Comparison of ENCODE assay signal across 1 cellular context in the genomic region with DNA sequence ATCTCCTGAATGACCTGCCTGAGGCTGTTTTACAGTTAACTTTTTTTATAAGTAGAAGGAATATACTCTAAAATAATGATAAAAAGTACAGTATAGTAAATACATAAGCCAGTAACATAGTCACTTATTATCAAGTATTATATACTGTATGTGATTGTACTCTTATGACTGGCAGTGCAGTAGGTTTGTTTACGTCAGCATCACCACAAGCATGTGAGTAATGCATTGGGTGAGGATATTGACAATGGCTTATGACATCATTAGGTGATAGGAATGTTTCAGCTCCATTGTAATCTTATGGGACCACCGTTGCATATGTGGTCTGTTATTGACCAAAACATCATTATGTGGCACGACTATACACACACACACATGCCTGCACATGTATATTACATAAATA.
TF ChIP-seq lines count a peak whose summit lies in the region.

No MANE protein-coding gene starts in this region.

TF ChIP-seq in K562, 482 proteins besides CTCF, POLR2A, EP300 and RAD21:
- TF ChIP-seq GTF2A2 (tag; IDR thresholded peaks at IDR 0.05) (no peak), JUND (IDR thresholded peaks at IDR 0.05; ENCODE audit: borderline replicate concordance, low read depth, low read length) (no peak), JUND (tag; IDR thresholded peaks at IDR 0.05; ENCODE audit: borderline replicate concordance, low read depth, low read length) (no peak), POLR3G (IDR thresholded peaks at IDR 0.05; ENCODE audit: extremely low read depth, insufficient read length, insufficient replicate concordance) (no peak), SLC30A9 (CRISPR knock-in tag; IDR thresholded peaks at IDR 0.05) (no peak), HMGN3 (IDR thresholded peaks at IDR 0.05; ENCODE audit: borderline replicate concordance, extremely low read depth, insufficient read length, low read depth, low read length) (no peak), WHSC1 (IDR thresholded peaks at IDR 0.05; ENCODE audit: low read length) (no peak), SIN3A (IDR thresholded peaks at IDR 0.05; ENCODE audit: borderline replicate concordance in 2 of 2, control insufficient read depth in 1 of 2, low read depth in 2 of 2, low read length in 2 of 2) (no peak), SMARCB1 (IDR thresholded peaks at IDR 0.05; ENCODE audit: insufficient read length, low read depth) (no peak), GABPB2 (CRISPR knock-in tag; conservative IDR thresholded peaks at IDR 0.05) (no peak), CBFA2T2 (conservative IDR thresholded peaks at IDR 0.05) (no peak), ARID1B (IDR thresholded peaks at IDR 0.05) (no peak)
- TF ChIP-seq, protein P1, sequence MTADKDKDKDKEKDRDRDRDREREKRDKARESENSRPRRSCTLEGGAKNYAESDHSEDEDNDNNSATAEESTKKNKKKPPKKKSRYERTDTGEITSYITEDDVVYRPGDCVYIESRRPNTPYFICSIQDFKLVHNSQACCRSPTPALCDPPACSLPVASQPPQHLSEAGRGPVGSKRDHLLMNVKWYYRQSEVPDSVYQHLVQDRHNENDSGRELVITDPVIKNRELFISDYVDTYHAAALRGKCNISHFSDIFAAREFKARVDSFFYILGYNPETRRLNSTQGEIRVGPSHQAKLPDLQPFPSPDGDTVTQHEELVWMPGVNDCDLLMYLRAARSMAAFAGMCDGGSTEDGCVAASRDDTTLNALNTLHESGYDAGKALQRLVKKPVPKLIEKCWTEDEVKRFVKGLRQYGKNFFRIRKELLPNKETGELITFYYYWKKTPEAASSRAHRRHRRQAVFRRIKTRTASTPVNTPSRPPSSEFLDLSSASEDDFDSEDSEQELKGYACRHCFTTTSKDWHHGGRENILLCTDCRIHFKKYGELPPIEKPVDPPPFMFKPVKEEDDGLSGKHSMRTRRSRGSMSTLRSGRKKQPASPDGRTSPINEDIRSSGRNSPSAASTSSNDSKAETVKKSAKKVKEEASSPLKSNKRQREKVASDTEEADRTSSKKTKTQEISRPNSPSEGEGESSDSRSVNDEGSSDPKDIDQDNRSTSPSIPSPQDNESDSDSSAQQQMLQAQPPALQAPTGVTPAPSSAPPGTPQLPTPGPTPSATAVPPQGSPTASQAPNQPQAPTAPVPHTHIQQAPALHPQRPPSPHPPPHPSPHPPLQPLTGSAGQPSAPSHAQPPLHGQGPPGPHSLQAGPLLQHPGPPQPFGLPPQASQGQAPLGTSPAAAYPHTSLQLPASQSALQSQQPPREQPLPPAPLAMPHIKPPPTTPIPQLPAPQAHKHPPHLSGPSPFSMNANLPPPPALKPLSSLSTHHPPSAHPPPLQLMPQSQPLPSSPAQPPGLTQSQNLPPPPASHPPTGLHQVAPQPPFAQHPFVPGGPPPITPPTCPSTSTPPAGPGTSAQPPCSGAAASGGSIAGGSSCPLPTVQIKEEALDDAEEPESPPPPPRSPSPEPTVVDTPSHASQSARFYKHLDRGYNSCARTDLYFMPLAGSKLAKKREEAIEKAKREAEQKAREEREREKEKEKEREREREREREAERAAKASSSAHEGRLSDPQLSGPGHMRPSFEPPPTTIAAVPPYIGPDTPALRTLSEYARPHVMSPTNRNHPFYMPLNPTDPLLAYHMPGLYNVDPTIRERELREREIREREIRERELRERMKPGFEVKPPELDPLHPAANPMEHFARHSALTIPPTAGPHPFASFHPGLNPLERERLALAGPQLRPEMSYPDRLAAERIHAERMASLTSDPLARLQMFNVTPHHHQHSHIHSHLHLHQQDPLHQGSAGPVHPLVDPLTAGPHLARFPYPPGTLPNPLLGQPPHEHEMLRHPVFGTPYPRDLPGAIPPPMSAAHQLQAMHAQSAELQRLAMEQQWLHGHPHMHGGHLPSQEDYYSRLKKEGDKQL (CRISPR knock-in tag; IDR thresholded peaks at IDR 0.05; ENCODE audit: borderline replicate concordance): no peak
- TF ChIP-seq, protein P2, sequence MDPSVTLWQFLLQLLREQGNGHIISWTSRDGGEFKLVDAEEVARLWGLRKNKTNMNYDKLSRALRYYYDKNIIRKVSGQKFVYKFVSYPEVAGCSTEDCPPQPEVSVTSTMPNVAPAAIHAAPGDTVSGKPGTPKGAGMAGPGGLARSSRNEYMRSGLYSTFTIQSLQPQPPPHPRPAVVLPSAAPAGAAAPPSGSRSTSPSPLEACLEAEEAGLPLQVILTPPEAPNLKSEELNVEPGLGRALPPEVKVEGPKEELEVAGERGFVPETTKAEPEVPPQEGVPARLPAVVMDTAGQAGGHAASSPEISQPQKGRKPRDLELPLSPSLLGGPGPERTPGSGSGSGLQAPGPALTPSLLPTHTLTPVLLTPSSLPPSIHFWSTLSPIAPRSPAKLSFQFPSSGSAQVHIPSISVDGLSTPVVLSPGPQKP (CRISPR knock-in tag; IDR thresholded peaks at IDR 0.05): no peak
- TF ChIP-seq, protein P3, sequence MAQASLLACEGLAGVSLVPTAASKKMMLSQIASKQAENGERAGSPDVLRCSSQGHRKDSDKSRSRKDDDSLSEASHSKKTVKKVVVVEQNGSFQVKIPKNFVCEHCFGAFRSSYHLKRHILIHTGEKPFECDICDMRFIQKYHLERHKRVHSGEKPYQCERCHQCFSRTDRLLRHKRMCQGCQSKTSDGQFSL (CRISPR knock-in tag; IDR thresholded peaks at IDR 0.05): no peak
- TF ChIP-seq, protein P3 (tag; IDR thresholded peaks at IDR 0.05): no peak
